Comparison of ENCODE assay signal across 16 cellular contexts in genomic region chr11:7890417-7891179, GRCh38. TPM values are rescaled to one million over a fixed set of nuclear protein-coding genes. Genes with fewer than 3 reads are reported as not detected.
DNase-seq lines count a peak whose midpoint lies in the region; ATAC-seq and TF ChIP-seq lines count a peak whose summit lies in the region.
"Had no signal": no experiment of that assay in that cellular context is flagged by ENCODE, and none has a peak within 500 bp of the region (broad histone marks: within the 10 kb centered on the region; RNA-seq: fewer than 3 reads in every experiment).

No MANE protein-coding gene starts in this region.

- H3K9me3 Mint-ChIP-seq in nephron progenitor cell = no peaks in the 10 kb centered on the region
- H3K9me3 Mint-ChIP-seq: CD4-positive, alpha-beta memory T cell; mesothelial cell of epicardium had no signal

- TF ChIP-seq CTCF in GM10266 (IDR thresholded peaks at IDR 0.05; ENCODE audit: control insufficient read depth, insufficient read depth, low read depth, missing control alignments) (no peak), nephron progenitor cell (IDR thresholded peaks at IDR 0.05) (no peak)

- H3K4me1 Mint-ChIP-seq in T-helper 17 cell (peaks cover 6% of the 10 kb centered on the region), nephron progenitor cell (peaks cover 40% of the 10 kb centered on the region)

- H3K27ac Mint-ChIP-seq in T-helper 17 cell (peak overlapping the region; percentile 53), nephron progenitor cell (peak overlapping the region; percentile 95)
- H3K27ac Mint-ChIP-seq: CD4-positive, alpha-beta memory T cell; mesothelial cell of epicardium had no signal

- H3K4me3 Mint-ChIP-seq in T-helper 17 cell = no peak overlapping the region
- peak overlapping the region; percentile 59 for H3K4me3 Mint-ChIP-seq in nephron progenitor cell
- H3K4me3 Mint-ChIP-seq: CD4-positive, alpha-beta memory T cell; mesothelial cell of epicardium had no signal

- peaks cover 15% of the 10 kb centered on the region for H3K27me3 Mint-ChIP-seq in T-helper 17 cell
- H3K27me3 Mint-ChIP-seq in nephron progenitor cell (ENCODE audit: low read depth, poor library complexity) = no peaks in the 10 kb centered on the region

- H3K36me3 Mint-ChIP-seq in T-helper 17 cell (ENCODE audit: low read depth) (peaks cover 2% of the 10 kb centered on the region), nephron progenitor cell (ENCODE audit: low read depth) (peaks cover 8% of the 10 kb centered on the region)
- H3K36me3 Mint-ChIP-seq: CD4-positive, alpha-beta memory T cell; mesothelial cell of epicardium had no signal

- H3K9me3 ChIP-seq in T-helper 17 cell (ENCODE audit: control insufficient read depth, low read length, poor library complexity, severe bottlenecking) = no peaks in the 10 kb centered on the region
- H3K9me3 ChIP-seq: sigmoid colon had no signal

- ATAC-seq in HG02759 (IDR thresholded peaks at IDR 0.05; ENCODE audit: unreplicated experiment) = peak; percentile 38
- no peak for ATAC-seq in T-helper 17 cell
- ATAC-seq in HG03139 (IDR thresholded peaks at IDR 0.05; ENCODE audit: unreplicated experiment) = no peak

- DNase-seq in GM10266 (ENCODE audit: extremely low spot score) (peak; percentile 7), T-helper 17 cell (no peak), nephron progenitor cell (peak; percentile 18), NCI-H2227 (lab: John Stamatoyannopoulos, UW; ENCODE audit: unreplicated experiment) (no peak), NCI-H69 (lab: John Stamatoyannopoulos, UW) (no peak)
- no peak for DNase-seq in activated CD4-positive, alpha-beta T cell treated with anti-CD3 and anti-CD28 coated beads for 1 hour
- DNase-seq: amniotic stem cell; CD4-positive, alpha-beta memory T cell; effector CD8-positive, alpha-beta T cell; NCI-H2029; sigmoid colon; T1000 had no signal

RNA-seq across cellular contexts. Expression of gene OR10A6, which starts 40.5 kb away (rescaled TPM):
- not detected for total RNA-seq in T-helper 17 cell
- total RNA-seq: CD4-positive, alpha-beta memory T cell; mesothelial cell of epicardium; sigmoid colon; ureter had no signal

RNA-seq across cellular contexts. Expression of gene OR10A3, which starts 50.9 kb away (rescaled TPM):
- not detected for total RNA-seq in T-helper 17 cell
- total RNA-seq: CD4-positive, alpha-beta memory T cell; mesothelial cell of epicardium; sigmoid colon; ureter had no signal

RNA-seq across cellular contexts. Expression of gene OR5P3, which starts 60.0 kb away (rescaled TPM):
- total RNA-seq in T-helper 17 cell = not detected
- total RNA-seq: CD4-positive, alpha-beta memory T cell; sigmoid colon had no signal

Comparison
In these comparisons a context has a peak if more than half of its experiments do, and no peak if none do; other contexts are left out.
1. DNase-seq: peak in GM10266 (single experiment) and nephron progenitor cell (single experiment); none in T-helper 17 cell (0 of 3), NCI-H2227 (single experiment), activated CD4-positive, alpha-beta T cell treated with anti-CD3 and anti-CD28 coated beads for 1 hour (single experiment) and NCI-H69 (single experiment).